ENCODE assay signal across 8 cellular contexts in genomic region chr14:59576332-59577294, GRCh38. TPM values are rescaled to one million over a fixed set of nuclear protein-coding genes. Genes with fewer than 3 reads are reported as not detected.
DNase-seq lines count a peak whose midpoint lies in the region; ATAC-seq lines count a peak whose summit lies in the region.

Gene CCDC175 (minus strand): TSS chr14:59576812. CDS start chr14:59576775, 37 bp downstream.

- H2BK120ac ChIP-seq in mesenchymal stem cell (ENCODE audit: low read depth, low read length): no peak within 1 kb of the TSS

- ATAC-seq in GM19023 (IDR thresholded peaks at IDR 0.05; ENCODE audit: unreplicated experiment) (peak; percentile 97), HG03196 (IDR thresholded peaks at IDR 0.05; ENCODE audit: unreplicated experiment) (peak; percentile 96)

- no peaks in the 10 kb centered on the region for H3K9me3 ChIP-seq in endocrine pancreas (ENCODE audit: control insufficient read depth, low read length)
- no peaks in the 10 kb centered on the region for H3K9me3 ChIP-seq in mesenchymal stem cell (ENCODE audit: control insufficient read depth, low read length)

- H2AFZ ChIP-seq in mesenchymal stem cell (ENCODE audit: low read depth, low read length): peak within 1 kb of the TSS; percentile 36

- H4K8ac ChIP-seq in mesenchymal stem cell (ENCODE audit: low read length): no peak within 1 kb of the TSS

- no peak within 1 kb of the TSS for H3K27ac ChIP-seq in mesenchymal stem cell (ENCODE audit: low read length, poor library complexity, severe bottlenecking)

- H3K18ac ChIP-seq in mesenchymal stem cell (ENCODE audit: low read depth in 1 of 2, low read length in 2 of 2): no peak within 1 kb of the TSS

- peak within 1 kb of the TSS; percentile 68 for H3K4me2 ChIP-seq in mesenchymal stem cell (ENCODE audit: low read length, poor library complexity, severe bottlenecking)

- 26% methylated on average over 44 of the region's 46 CpGs for WGBS in mesenchymal stem cell

- H2BK12ac ChIP-seq in mesenchymal stem cell (ENCODE audit: low read length in 2 of 2): no peak within 1 kb of the TSS

- H3K4me3 ChIP-seq in endocrine pancreas (ENCODE audit: control insufficient read depth, insufficient read depth, low read length) (peak within 1 kb of the TSS; percentile 37), mesenchymal stem cell (ENCODE audit: insufficient read depth in 1 of 2, low read depth in 1 of 2, low read length in 2 of 2) (peak within 1 kb of the TSS; percentile 45 to 75)

- H3K27me3 ChIP-seq in endocrine pancreas (ENCODE audit: control insufficient read depth, insufficient read depth, low read length) (no peaks in the 10 kb centered on the region), mesenchymal stem cell (ENCODE audit: control insufficient read depth in 1 of 2, insufficient read depth in 1 of 2, low read length in 2 of 2) (peaks cover 5 to 11% of the 10 kb centered on the region in 2 experiments)

- H2AK5ac ChIP-seq in mesenchymal stem cell (ENCODE audit: low read length, severe bottlenecking): no peak within 1 kb of the TSS

- H3K9ac ChIP-seq in endocrine pancreas (ENCODE audit: control insufficient read depth, insufficient read depth, low read length) (peak within 1 kb of the TSS; percentile 4), mesenchymal stem cell (ENCODE audit: low read length) (peak within 1 kb of the TSS; percentile 63)

- H3K79me1 ChIP-seq in mesenchymal stem cell (replicated peaks; ENCODE audit: low read length, poor library complexity, severe bottlenecking): no peaks in the 10 kb centered on the region

- no peaks in the 10 kb centered on the region for H3K36me3 ChIP-seq in endocrine pancreas (ENCODE audit: control insufficient read depth, insufficient read depth, low read length)
- H3K36me3 ChIP-seq in mesenchymal stem cell (ENCODE audit: control insufficient read depth in 1 of 2, insufficient read depth in 2 of 2, low read depth in 1 of 2, low read length in 2 of 2): no peaks in the 10 kb centered on the region

- H3K14ac ChIP-seq in mesenchymal stem cell (ENCODE audit: low read length in 2 of 2): peak within 1 kb of the TSS in 1 of 2 experiments; percentile 35

- H3K4me1 ChIP-seq in endocrine pancreas (ENCODE audit: control insufficient read depth, insufficient read depth, low read length): no peaks in the 10 kb centered on the region
- H3K4me1 ChIP-seq in mesenchymal stem cell (ENCODE audit: control insufficient read depth, insufficient read depth, low read depth, low read length): peaks cover 5% of the 10 kb centered on the region

- no peak within 1 kb of the TSS for H2BK15ac ChIP-seq in mesenchymal stem cell (ENCODE audit: low read depth, poor library complexity, severe bottlenecking)

- no peak within 1 kb of the TSS for H4K91ac ChIP-seq in mesenchymal stem cell (ENCODE audit: low read length)

- peak; percentile 76 for DNase-seq in AG20443 (ENCODE audit: low spot score)
- DNase-seq in NCI-H510A treated with DMSO at 0.1 percent for 48 hours (lab: John Stamatoyannopoulos, UW): peak; percentile 82
- peak; percentile 39 to 73 for DNase-seq in activated CD8-positive, alpha-beta memory T cell treated with anti-CD3 and anti-CD28 coated beads for 1 hour (ENCODE audit: extremely low read depth in 1 of 2, low read depth in 1 of 2)
- DNase-seq in mesenchymal stem cell: peak; percentile 83
- DNase-seq in stimulated activated CD8-positive, alpha-beta memory T cell treated with anti-CD3 and anti-CD28 coated beads, Interleukin-12 subunit alpha, Interleukin-12 subunit beta, amount 100 ng/mL, for 1 hour (ENCODE audit: low read depth): peak; percentile 61

- no peak within 1 kb of the TSS for H3K4ac ChIP-seq in mesenchymal stem cell (ENCODE audit: low read depth in 1 of 2, low read length in 2 of 2)

- H2BK5ac ChIP-seq in mesenchymal stem cell (ENCODE audit: low read depth, low read length, poor library complexity, severe bottlenecking): no peak within 1 kb of the TSS

- H3K23ac ChIP-seq in mesenchymal stem cell (ENCODE audit: low read length in 2 of 2): no peak within 1 kb of the TSS

RNA-seq across cellular contexts. Expression of gene CCDC175, which starts in this region (rescaled TPM):
- not detected for polyA plus RNA-seq in mesenchymal stem cell (2013, experiment 1 of 2)
- not detected for polyA plus RNA-seq in mesenchymal stem cell (2013, experiment 2 of 2)
